In genomic region chr6:30789606-30790005, GRCh38 we compare ENCODE assay signal across 17 cellular contexts. TPM values are rescaled to one million over a fixed set of nuclear protein-coding genes. Genes with fewer than 3 reads are reported as not detected.
DNase-seq lines count a peak whose midpoint lies in the region; ATAC-seq lines count a peak whose summit lies in the region.
"Had no signal": no experiment of that assay in that cellular context is flagged by ENCODE, and none has a peak within 500 bp of the region (broad histone marks: within the 10 kb centered on the region; RNA-seq: fewer than 3 reads in every experiment).

No MANE protein-coding gene starts in this region.

- peak overlapping the region; percentile 98 for H3K27ac Mint-ChIP-seq in stimulated activated naive CD8-positive, alpha-beta T cell treated with anti-CD3 and anti-CD28 coated beads, Interleukin-15, Interleukin-2, amounts not matched to agents 100 ng/mL and 50 ng/mL, for 24 hours
- peak overlapping the region; percentile 89 for H3K27ac Mint-ChIP-seq in activated naive CD8-positive, alpha-beta T cell treated with anti-CD3 and anti-CD28 coated beads, Interleukin-2, amount 10 ng/mL, durations not matched to agents 7 days and 5 days
- H3K27ac Mint-ChIP-seq in stimulated activated naive CD8-positive, alpha-beta T cell treated with anti-CD3 and anti-CD28 coated beads, Interleukin-15, amount 100 ng/mL, for 72 hours = peak overlapping the region; percentile 74 to 77

- H3K4me3 Mint-ChIP-seq in stimulated activated naive CD8-positive, alpha-beta T cell treated with anti-CD3 and anti-CD28 coated beads, Interleukin-15, Interleukin-2, amounts not matched to agents 100 ng/mL and 50 ng/mL, for 24 hours = peak overlapping the region; percentile 82
- H3K4me3 Mint-ChIP-seq in activated naive CD8-positive, alpha-beta T cell treated with anti-CD3 and anti-CD28 coated beads, Interleukin-2, amount 10 ng/mL, durations not matched to agents 7 days and 5 days = peak overlapping the region; percentile 69
- peak overlapping the region in 1 of 2 donors; percentile 68 for H3K4me3 Mint-ChIP-seq in stimulated activated naive CD8-positive, alpha-beta T cell treated with anti-CD3 and anti-CD28 coated beads, Interleukin-15, amount 100 ng/mL, for 72 hours

- peak; percentile 29 for DNase-seq in NCI-H2171 treated with DMSO at 0.1 percent for 48 hours (lab: John Stamatoyannopoulos, UW)
- no peak for DNase-seq in NCI-H2171 (lab: John Stamatoyannopoulos, UW)
- DNase-seq in stimulated activated naive CD8-positive, alpha-beta T cell treated with anti-CD3 and anti-CD28 coated beads, Interleukin-15, Interleukin-2, amounts not matched to agents 100 U/mL and 50 U/mL, for 24 hours = no peak
- DNase-seq in activated naive CD8-positive, alpha-beta T cell treated with anti-CD3 and anti-CD28 coated beads, Interleukin-2, amount 10 ng/mL, durations not matched to agents 7 days and 5 days = no peak
- no peak for DNase-seq in stimulated activated naive CD8-positive, alpha-beta T cell treated with anti-CD3 and anti-CD28 coated beads, Interleukin-15, amount 100 ng/mL, for 72 hours
- DNase-seq in HuH-7 (ENCODE audit: low spot score) = no peak
- no peak for DNase-seq in SIG-M5 treated with dmso at 0.1 percent for 504 hours (lab: John Stamatoyannopoulos, UW; ENCODE audit: unreplicated experiment)
- DNase-seq: C1 segment of cervical spinal cord, Calu3, NCI-H1436 treated with DMSO at 0.1 percent for 48 hours, NCI-H2081 treated with DMSO at 0.1 percent for 48 hours, NCI-H345, NCI-H526 treated with DMSO at 0.1 percent for 48 hours, RPMI8226 had no signal

- peaks cover 88% of the 10 kb centered on the region for H3K4me1 Mint-ChIP-seq in stimulated activated naive CD8-positive, alpha-beta T cell treated with anti-CD3 and anti-CD28 coated beads, Interleukin-15, Interleukin-2, amounts not matched to agents 100 ng/mL and 50 ng/mL, for 24 hours (ENCODE audit: low read depth)
- H3K4me1 Mint-ChIP-seq in activated naive CD8-positive, alpha-beta T cell treated with anti-CD3 and anti-CD28 coated beads, Interleukin-2, amount 10 ng/mL, durations not matched to agents 7 days and 5 days = peaks cover 75% of the 10 kb centered on the region
- peaks cover 95% of the 10 kb centered on the region for H3K4me1 Mint-ChIP-seq in stimulated activated naive CD8-positive, alpha-beta T cell treated with anti-CD3 and anti-CD28 coated beads, Interleukin-15, amount 100 ng/mL, for 72 hours

- peaks cover 16% of the 10 kb centered on the region for H3K36me3 Mint-ChIP-seq in stimulated activated naive CD8-positive, alpha-beta T cell treated with anti-CD3 and anti-CD28 coated beads, Interleukin-15, Interleukin-2, amounts not matched to agents 100 ng/mL and 50 ng/mL, for 24 hours (ENCODE audit: low read depth)
- peaks cover 2% of the 10 kb centered on the region for H3K36me3 Mint-ChIP-seq in activated naive CD8-positive, alpha-beta T cell treated with anti-CD3 and anti-CD28 coated beads, Interleukin-2, amount 10 ng/mL, durations not matched to agents 7 days and 5 days

- POLR2A ChIA-PET in activated naive CD8-positive, alpha-beta T cell treated with anti-CD3 and anti-CD28 coated beads, Interleukin-2, amount 10 ng/mL, durations not matched to agents 7 days and 5 days (lab: Charles Lee) = interaction anchor here (1.6 to 7.4 kb wide), 3 partner anchors 21 to 46 kb away, joined by 4 to 60 read pairs (median 40); partner anchors contain the start of genes FLOT1 and IER3

- ATAC-seq in stimulated activated naive CD8-positive, alpha-beta T cell treated with anti-CD3 and anti-CD28 coated beads, Interleukin-15, Interleukin-2, amounts not matched to agents 100 U/mL and 50 U/mL, for 24 hours = no peak
- no peak for ATAC-seq in activated naive CD8-positive, alpha-beta T cell treated with anti-CD3 and anti-CD28 coated beads, Interleukin-2, amount 10 ng/mL, durations not matched to agents 7 days and 5 days (ENCODE audit: low read depth)
- no peak for ATAC-seq in stimulated activated naive CD8-positive, alpha-beta T cell treated with anti-CD3 and anti-CD28 coated beads, Interleukin-15, amount 100 ng/mL, for 72 hours
- ATAC-seq: GM12878, K562 had no signal

- no peaks in the 10 kb centered on the region for H3K9me3 Mint-ChIP-seq in stimulated activated naive CD8-positive, alpha-beta T cell treated with anti-CD3 and anti-CD28 coated beads, Interleukin-15, Interleukin-2, amounts not matched to agents 100 ng/mL and 50 ng/mL, for 24 hours
- H3K9me3 Mint-ChIP-seq in activated naive CD8-positive, alpha-beta T cell treated with anti-CD3 and anti-CD28 coated beads, Interleukin-2, amount 10 ng/mL, durations not matched to agents 7 days and 5 days = no peaks in the 10 kb centered on the region
- no peaks in the 10 kb centered on the region for H3K9me3 Mint-ChIP-seq in stimulated activated naive CD8-positive, alpha-beta T cell treated with anti-CD3 and anti-CD28 coated beads, Interleukin-15, amount 100 ng/mL, for 72 hours

- H3K27me3 Mint-ChIP-seq in stimulated activated naive CD8-positive, alpha-beta T cell treated with anti-CD3 and anti-CD28 coated beads, Interleukin-15, Interleukin-2, amounts not matched to agents 100 ng/mL and 50 ng/mL, for 24 hours = no peaks in the 10 kb centered on the region
- H3K27me3 Mint-ChIP-seq in activated naive CD8-positive, alpha-beta T cell treated with anti-CD3 and anti-CD28 coated beads, Interleukin-2, amount 10 ng/mL, durations not matched to agents 7 days and 5 days = no peaks in the 10 kb centered on the region
- no peaks in the 10 kb centered on the region for H3K27me3 Mint-ChIP-seq in stimulated activated naive CD8-positive, alpha-beta T cell treated with anti-CD3 and anti-CD28 coated beads, Interleukin-15, amount 100 ng/mL, for 72 hours

RNA-seq across cellular contexts. Expression of gene IER3, which starts 45.3 kb away (rescaled TPM):
- 10 to 100 TPM; 49.1 to 52.7 TPM for total RNA-seq in activated naive CD8-positive, alpha-beta T cell treated with anti-CD3 and anti-CD28 coated beads, Interleukin-2, amount 10 ng/mL, durations not matched to agents 7 days and 5 days

RNA-seq across cellular contexts. Expression of gene FLOT1, which starts 47.1 kb away (rescaled TPM):
- total RNA-seq in activated naive CD8-positive, alpha-beta T cell treated with anti-CD3 and anti-CD28 coated beads, Interleukin-2, amount 10 ng/mL, durations not matched to agents 7 days and 5 days = 100 to 1,000 TPM; 261 to 271 TPM
